ENCODE assay signal across 29 cellular contexts in genomic region chr1:8984990-8985389, GRCh38. TPM values are rescaled to one million over a fixed set of nuclear protein-coding genes. Genes with fewer than 3 reads are reported as not detected.
DNase-seq lines count a peak whose midpoint lies in the region; ATAC-seq, FAIRE-seq and TF ChIP-seq lines count a peak whose summit lies in the region.
"Had no signal": no experiment of that assay in that cellular context is flagged by ENCODE, and none has a peak within 500 bp of the region (broad histone marks: within the 10 kb centered on the region; RNA-seq: fewer than 3 reads in every experiment).

No MANE protein-coding gene starts in this region.

- no peak overlapping the region for H3K9ac ChIP-seq in endothelial cell of umbilical vein (replicated peaks; ENCODE audit: extremely low read depth, insufficient read depth, low read length)

- H3K36me3 Mint-ChIP-seq in activated CD4-positive, alpha-beta T cell treated with anti-CD3 and anti-CD28 coated beads, Interleukin-2, amount 10 ng/mL, durations not matched to agents 24 days and 14 days (ENCODE audit: low read depth), result no peaks in the 10 kb centered on the region
- no peaks in the 10 kb centered on the region for H3K36me3 Mint-ChIP-seq in activated CD4-positive, alpha-beta T cell treated with anti-CD3 and anti-CD28 coated beads for 36 hours (ENCODE audit: low read depth)
- H3K36me3 Mint-ChIP-seq in Caco-2 (ENCODE audit: insufficient read depth, unreplicated experiment), result no peaks in the 10 kb centered on the region
- H3K36me3 Mint-ChIP-seq: CD8-positive, alpha-beta memory T cell; memory B cell had no signal

- no peak overlapping the region for H3K4me2 ChIP-seq in endothelial cell of umbilical vein (ENCODE audit: insufficient read depth, low read length)

- H3K4me3 Mint-ChIP-seq in activated CD4-positive, alpha-beta T cell treated with anti-CD3 and anti-CD28 coated beads, Interleukin-2, amount 10 ng/mL, durations not matched to agents 24 days and 14 days, result no peak overlapping the region
- no peak overlapping the region for H3K4me3 Mint-ChIP-seq in activated CD4-positive, alpha-beta T cell treated with anti-CD3 and anti-CD28 coated beads for 36 hours
- H3K4me3 Mint-ChIP-seq in Caco-2 (ENCODE audit: unreplicated experiment), result no peak overlapping the region
- H3K4me3 Mint-ChIP-seq: CD8-positive, alpha-beta memory T cell; memory B cell had no signal

- H3K9me3 Mint-ChIP-seq in activated CD4-positive, alpha-beta T cell treated with anti-CD3 and anti-CD28 coated beads, Interleukin-2, amount 10 ng/mL, durations not matched to agents 24 days and 14 days, result peaks cover 4% of the 10 kb centered on the region
- no peaks in the 10 kb centered on the region for H3K9me3 Mint-ChIP-seq in activated CD4-positive, alpha-beta T cell treated with anti-CD3 and anti-CD28 coated beads for 36 hours (ENCODE audit: low read depth)
- H3K9me3 Mint-ChIP-seq in Caco-2 (ENCODE audit: unreplicated experiment), result peaks cover 10% of the 10 kb centered on the region

- H3K27me3 Mint-ChIP-seq in activated CD4-positive, alpha-beta T cell treated with anti-CD3 and anti-CD28 coated beads, Interleukin-2, amount 10 ng/mL, durations not matched to agents 24 days and 14 days, result no peaks in the 10 kb centered on the region
- no peaks in the 10 kb centered on the region for H3K27me3 Mint-ChIP-seq in activated CD4-positive, alpha-beta T cell treated with anti-CD3 and anti-CD28 coated beads for 36 hours
- H3K27me3 Mint-ChIP-seq in Caco-2 (ENCODE audit: insufficient read depth, unreplicated experiment), result peaks cover 4% of the 10 kb centered on the region

- TF ChIP-seq CTCF in RWPE2 (IDR thresholded peaks at IDR 0.05; ENCODE audit: poor library complexity, severe bottlenecking), result no peak
- TF ChIP-seq CTCF in endothelial cell of umbilical vein (IDR thresholded peaks at IDR 0.05; ENCODE audit: extremely low read depth in 1 of 2, insufficient read depth in 1 of 2, low read depth in 1 of 2, low read length in 2 of 2), result no peak
- no peak for TF ChIP-seq CTCF in Caco-2 (IDR thresholded peaks at IDR 0.05; ENCODE audit: insufficient read depth in 1 of 2, low read depth in 1 of 2, low read length in 1 of 2, severe bottlenecking in 1 of 2, unreplicated experiment in 1 of 2)
- TF ChIP-seq CTCF in lower lobe of right lung (IDR thresholded peaks at IDR 0.05), result no peak

- H3K9me1 ChIP-seq in endothelial cell of umbilical vein (replicated peaks; ENCODE audit: control insufficient read depth, extremely low read depth, insufficient read depth, low read length), result no peaks in the 10 kb centered on the region

- H3K27ac Mint-ChIP-seq in activated CD4-positive, alpha-beta T cell treated with anti-CD3 and anti-CD28 coated beads, Interleukin-2, amount 10 ng/mL, durations not matched to agents 24 days and 14 days, result peak overlapping the region; percentile 54
- no peak overlapping the region for H3K27ac Mint-ChIP-seq in activated CD4-positive, alpha-beta T cell treated with anti-CD3 and anti-CD28 coated beads for 36 hours
- H3K27ac Mint-ChIP-seq in Caco-2 (ENCODE audit: unreplicated experiment), result no peak overlapping the region
- H3K27ac Mint-ChIP-seq: memory B cell had no signal

- H3K4me3 ChIP-seq in ACC112 (ENCODE audit: low read depth, low read length) (no peak overlapping the region), RWPE2 (ENCODE audit: severe bottlenecking) (no peak overlapping the region), endothelial cell of umbilical vein (replicated peaks in 1 of 3; ENCODE audit: insufficient read depth in 1 of 3, low read depth in 1 of 3, low read length in 3 of 3) (no peak overlapping the region), Caco-2 (ENCODE audit: low read depth, low read length) (no peak overlapping the region), lower lobe of right lung (no peak overlapping the region)
- H3K4me3 ChIP-seq: esophagus squamous epithelium, prostate gland, sigmoid colon, thoracic aorta, uterus had no signal

- FAIRE-seq in endothelial cell of umbilical vein (lab: Jason Lieb, UNC), result no peak

- no peak for ATAC-seq in activated CD4-positive, alpha-beta T cell treated with anti-CD3 and anti-CD28 coated beads for 36 hours
- ATAC-seq in RWPE2 (ENCODE audit: low read depth) (no peak), lower lobe of right lung (no peak), HG03432 (IDR thresholded peaks at IDR 0.05; ENCODE audit: unreplicated experiment) (no peak)
- ATAC-seq: activated CD4-positive, CD25-positive, alpha-beta regulatory T cell treated with anti-CD3 and anti-CD28 coated beads, Interleukin-2, amount 50 U/mL, for 24 hours had no signal

- H3K27me3 ChIP-seq in ACC112 (ENCODE audit: insufficient read depth, low read length), result no peaks in the 10 kb centered on the region
- no peaks in the 10 kb centered on the region for H3K27me3 ChIP-seq in RWPE2 (ENCODE audit: insufficient read depth, poor library complexity, severe bottlenecking)
- no peaks in the 10 kb centered on the region for H3K27me3 ChIP-seq in endothelial cell of umbilical vein (ENCODE audit: control insufficient read depth in 2 of 2, insufficient read depth in 2 of 2, low read length in 2 of 2)
- H3K27me3 ChIP-seq in Caco-2 (replicated peaks; ENCODE audit: control insufficient read depth, insufficient read depth, low read length), result no peaks in the 10 kb centered on the region
- H3K27me3 ChIP-seq in lower lobe of right lung (ENCODE audit: low read depth), result no peaks in the 10 kb centered on the region
- H3K27me3 ChIP-seq: esophagus squamous epithelium, sigmoid colon, uterus had no signal

- peaks cover 26% of the 10 kb centered on the region for H3K4me1 ChIP-seq in ACC112 (ENCODE audit: control insufficient read depth, insufficient read depth, low read length, unreplicated experiment)
- H3K4me1 ChIP-seq in RWPE2 (ENCODE audit: insufficient read depth, poor library complexity, severe bottlenecking), result peaks cover 6% of the 10 kb centered on the region
- peaks cover 16% of the 10 kb centered on the region for H3K4me1 ChIP-seq in endothelial cell of umbilical vein (ENCODE audit: control insufficient read depth, extremely low read depth, insufficient read depth, low read length)
- no peaks in the 10 kb centered on the region for H3K4me1 ChIP-seq in Caco-2
- peaks cover 23% of the 10 kb centered on the region for H3K4me1 ChIP-seq in lower lobe of right lung
- H3K4me1 ChIP-seq: prostate gland, uterus had no signal

- H3K4me1 Mint-ChIP-seq in activated CD4-positive, alpha-beta T cell treated with anti-CD3 and anti-CD28 coated beads, Interleukin-2, amount 10 ng/mL, durations not matched to agents 24 days and 14 days, result peaks cover 44% of the 10 kb centered on the region
- H3K4me1 Mint-ChIP-seq in activated CD4-positive, alpha-beta T cell treated with anti-CD3 and anti-CD28 coated beads for 36 hours, result peaks cover 18% of the 10 kb centered on the region
- no peaks in the 10 kb centered on the region for H3K4me1 Mint-ChIP-seq in Caco-2 (ENCODE audit: low read depth, unreplicated experiment)

- H3K9me3 ChIP-seq in RWPE2 (ENCODE audit: severe bottlenecking) (no peaks in the 10 kb centered on the region), endothelial cell of umbilical vein (replicated peaks; ENCODE audit: control insufficient read depth, insufficient read depth, low read length) (no peaks in the 10 kb centered on the region), Caco-2 (no peaks in the 10 kb centered on the region), lower lobe of right lung (no peaks in the 10 kb centered on the region)
- H3K9me3 ChIP-seq: esophagus squamous epithelium, prostate gland, sigmoid colon, thoracic aorta, uterus had no signal

- H3K27ac ChIP-seq in ACC112 (ENCODE audit: low read depth, low read length) (peak overlapping the region; percentile 92; the same call in 1 of the 2 replicates), RWPE2 (ENCODE audit: poor library complexity, severe bottlenecking) (peak overlapping the region; percentile 71), endothelial cell of umbilical vein (ENCODE audit: insufficient read depth, low read depth, low read length) (peak overlapping the region; percentile 67), lower lobe of right lung (no peak overlapping the region)
- H3K27ac ChIP-seq: uterus had no signal

- DNase-seq in activated CD4-positive, alpha-beta T cell treated with anti-CD3 and anti-CD28 coated beads, Interleukin-2, amount 10 ng/mL, durations not matched to agents 24 days and 14 days, result no peak
- no peak for DNase-seq in activated CD4-positive, alpha-beta T cell treated with anti-CD3 and anti-CD28 coated beads for 36 hours
- DNase-seq in RWPE2 (ENCODE audit: low spot score), result no peak
- no peak for DNase-seq in endothelial cell of umbilical vein (ENCODE audit: low read depth, low spot score)
- no peak for DNase-seq in Caco-2
- no peak for DNase-seq in lower lobe of right lung
- DNase-seq: 8988T; activated T-cell treated with anti-CD3 and anti-CD28 coated beads, Interleukin-2, amount 50 U/mL, for 48 hours; caudate nucleus; CD8-positive, alpha-beta memory T cell; esophagus squamous epithelium; foreskin melanocyte; KG1; NCI-H1417; NCI-H2029 treated with DMSO at 0.1 percent for 48 hours; NCI-H526; sigmoid colon; stimulated activated naive CD4-positive, alpha-beta T cell; uterus had no signal

- H4K20me1 ChIP-seq in endothelial cell of umbilical vein (replicated peaks; ENCODE audit: control insufficient read depth, extremely low read depth, insufficient read depth, low read length), result no peaks in the 10 kb centered on the region

- intact Hi-C loops in activated CD4-positive, alpha-beta T cell treated with anti-CD3 and anti-CD28 coated beads, Interleukin-2, amount 10 ng/mL, durations not matched to agents 24 days and 14 days (cut with micrococcal nuclease), result loop anchor here (5.0 kb wide), 2 partner anchors 38 to 113 kb away; partner anchors contain the start of gene CA6
- intact Hi-C loops in activated CD4-positive, alpha-beta T cell treated with anti-CD3 and anti-CD28 coated beads for 36 hours (cut with DNase I, micrococcal nuclease), result loop anchor here (5.0 kb wide), 1 partner anchor 113 kb away; no protein-coding TSS in a partner anchor
- intact Hi-C loops in endothelial cell of umbilical vein (cut with micrococcal nuclease), result no loop called here
- intact Hi-C loops in Caco-2 (cut with micrococcal nuclease; ENCODE audit: unreplicated experiment), result loop anchor here (5.0 kb wide), 1 partner anchor 68 kb away; no protein-coding TSS in a partner anchor
- intact Hi-C loops in lower lobe of right lung (cut with DNase I), result loop anchor here (10.0 kb wide), 1 partner anchor 70 kb away; no protein-coding TSS in a partner anchor

- H2AFZ ChIP-seq in ACC112 (ENCODE audit: low read length, unreplicated experiment) (no peak overlapping the region), endothelial cell of umbilical vein (ENCODE audit: low read depth, low read length) (no peak overlapping the region)

- CTCF ChIA-PET in activated CD4-positive, alpha-beta T cell treated with anti-CD3 and anti-CD28 coated beads for 36 hours (lab: Charles Lee), result interaction anchor here (0.8 to 3.4 kb wide), 6 partner anchors 14 to 136 kb away, joined by 3 to 28 read pairs (median 5); no protein-coding TSS in a partner anchor
- CTCF ChIA-PET in endothelial cell of umbilical vein (lab: Charles Lee), result interaction anchor here (1.7 to 8.7 kb wide), 6 partner anchors 14 to 66 kb away, joined by 7 to 119 read pairs (median 36); no protein-coding TSS in a partner anchor
- CTCF ChIA-PET in Caco-2 (lab: Charles Lee), result interaction anchor here (0.7 to 1.8 kb wide), 2 partner anchors 20 to 22 kb away, joined by 4 to 7 read pairs; no protein-coding TSS in a partner anchor

- no peak for TF ChIP-seq POLR2A in endothelial cell of umbilical vein (IDR thresholded peaks at IDR 0.05; ENCODE audit: low read depth, low read length)

- H3K79me2 ChIP-seq in ACC112 (ENCODE audit: control insufficient read depth, insufficient read depth, low read length, unreplicated experiment) (no peaks in the 10 kb centered on the region), endothelial cell of umbilical vein (ENCODE audit: control insufficient read depth, insufficient read depth, low read length) (no peaks in the 10 kb centered on the region)

- POLR2A ChIA-PET in activated CD4-positive, alpha-beta T cell treated with anti-CD3 and anti-CD28 coated beads for 36 hours (lab: Charles Lee), result no interaction called here
- POLR2A ChIA-PET in endothelial cell of umbilical vein (lab: Charles Lee) (no interaction called here), Caco-2 (lab: Charles Lee) (no interaction called here)

- BruUV-seq in endothelial cell of umbilical vein (replicated peaks; lab: Mats Ljungman, UMichigan) (no TSS peak), Caco-2 (replicated peaks; lab: Mats Ljungman, UMichigan) (no TSS peak)

- dilution Hi-C loops in endothelial cell of umbilical vein (cut with MboI; ENCODE audit: extremely low pct_ligation_motif_present, low sequenced_read_pairs), result no loop called here

- H3K36me3 ChIP-seq in ACC112 (ENCODE audit: insufficient read depth, low read length) (no peaks in the 10 kb centered on the region), RWPE2 (ENCODE audit: low read depth) (no peaks in the 10 kb centered on the region), endothelial cell of umbilical vein (ENCODE audit: control insufficient read depth in 2 of 2, extremely low read depth in 1 of 2, insufficient read depth in 2 of 2, low read length in 2 of 2) (no peaks in the 10 kb centered on the region), Caco-2 (ENCODE audit: control insufficient read depth, insufficient read depth, low read length) (no peaks in the 10 kb centered on the region), lower lobe of right lung (no peaks in the 10 kb centered on the region)
- H3K36me3 ChIP-seq: esophagus squamous epithelium, prostate gland, sigmoid colon, thoracic aorta, uterus had no signal

RNA-seq across cellular contexts. Expression of gene CA6, which starts 39.3 kb away (rescaled TPM):
- 1.0 and 1.3 TPM in 2 replicates for total RNA-seq in activated CD4-positive, alpha-beta T cell treated with anti-CD3 and anti-CD28 coated beads, Interleukin-2, amount 10 ng/mL, durations not matched to agents 24 days and 14 days
- under 1 TPM in 1 of 2 experiments, not detected in 1; 0.27 TPM for total RNA-seq in activated CD4-positive, alpha-beta T cell treated with anti-CD3 and anti-CD28 coated beads for 36 hours
- total RNA-seq in endothelial cell of umbilical vein (not detected in 2 replicates), Caco-2 (2022) (not detected in 2 replicates), lower lobe of right lung (not detected)
- polyA plus RNA-seq in endothelial cell of umbilical vein, result not detected in 2 replicates
- polyA plus RNA-seq in endothelial cell of umbilical vein (2011; cell fraction: cytosol; rRNA removed), result not detected in 2 replicates
- polyA plus RNA-seq in endothelial cell of umbilical vein (2011; cell fraction: nucleus; rRNA removed), result not detected in 2 replicates
- polyA plus RNA-seq in endothelial cell of umbilical vein (2012), result not detected in 2 replicates
- polyA minus RNA-seq in endothelial cell of umbilical vein, result not detected in 2 replicates
- polyA minus RNA-seq in endothelial cell of umbilical vein (2011; cell fraction: cytosol; rRNA and poly(A)+ RNA removed), result not detected
- not detected in 2 replicates for polyA minus RNA-seq in endothelial cell of umbilical vein (2011; cell fraction: nucleus; rRNA and poly(A)+ RNA removed)
- total RNA-seq: esophagus squamous epithelium, G401, H4, HT1080, prostate gland, sigmoid colon, thoracic aorta, uterus had no signal

RNA-seq across cellular contexts. Expression of gene SLC2A7, which starts 41.2 kb away (rescaled TPM):
- total RNA-seq in activated CD4-positive, alpha-beta T cell treated with anti-CD3 and anti-CD28 coated beads, Interleukin-2, amount 10 ng/mL, durations not matched to agents 24 days and 14 days, result not detected in 2 replicates
- not detected for total RNA-seq in activated CD4-positive, alpha-beta T cell treated with anti-CD3 and anti-CD28 coated beads for 36 hours
- total RNA-seq in endothelial cell of umbilical vein (not detected in 2 replicates), Caco-2 (2022) (not detected in 2 replicates), lower lobe of right lung (not detected)
- not detected in 2 replicates for polyA plus RNA-seq in endothelial cell of umbilical vein
- polyA plus RNA-seq in endothelial cell of umbilical vein (2011; cell fraction: cytosol; rRNA removed), result not detected in 2 replicates
- polyA plus RNA-seq in endothelial cell of umbilical vein (2011; cell fraction: nucleus; rRNA removed), result not detected in 2 replicates
- polyA plus RNA-seq in endothelial cell of umbilical vein (2012), result not detected in 2 replicates
- not detected in 2 replicates for polyA minus RNA-seq in endothelial cell of umbilical vein
- not detected for polyA minus RNA-seq in endothelial cell of umbilical vein (2011; cell fraction: cytosol; rRNA and poly(A)+ RNA removed)
- not detected in 2 replicates for polyA minus RNA-seq in endothelial cell of umbilical vein (2011; cell fraction: nucleus; rRNA and poly(A)+ RNA removed)
- total RNA-seq: activated CD8-positive, alpha-beta memory T cell treated with anti-CD3 and anti-CD28 coated beads for 36 hours; CD8-positive, alpha-beta memory T cell; G401; H4; HT1080; prostate gland; sigmoid colon; thoracic aorta; uterus had no signal
- polyA plus RNA-seq: CD8-positive, alpha-beta memory T cell had no signal
